Comparison of ENCODE assay signal across 8 cellular contexts in genomic region chr1:200969726-200970521, GRCh38. TPM values are rescaled to one million over a fixed set of nuclear protein-coding genes. Genes with fewer than 3 reads are reported as not detected.
DNase-seq lines count a peak whose midpoint lies in the region; ATAC-seq and TF ChIP-seq lines count a peak whose summit lies in the region.

No MANE protein-coding gene starts in this region.

- peaks cover 3% of the 10 kb centered on the region for H3K27me3 Mint-ChIP-seq in type B pancreatic cell
- no peaks in the 10 kb centered on the region for H3K27me3 Mint-ChIP-seq in activated T-helper 1 cell treated with anti-CD3 and anti-CD28 coated beads, Interleukin-12 subunit alpha, Interleukin-12 subunit beta, Interleukin-2, Interleukin-4 antibody, amounts not matched to agents 30 ng/mL and 10 ng/mL and 1 ng/mL, durations not matched to agents 14 hours and 24 hours and 36 hours (ENCODE audit: insufficient read depth)

- no peaks in the 10 kb centered on the region for H3K4me1 ChIP-seq in foreskin keratinocyte

- TF ChIP-seq CTCF in GM13977 (IDR thresholded peaks at IDR 0.05; ENCODE audit: extremely low read depth, insufficient read depth, missing control alignments) (peak; percentile 57), GM20000 (IDR thresholded peaks at IDR 0.05; ENCODE audit: extremely low read depth, missing control alignments) (peak; percentile 39), foreskin keratinocyte (conservative IDR thresholded peaks at IDR 0.05) (peak; percentile 14), type B pancreatic cell (conservative IDR thresholded peaks at IDR 0.05) (no peak)

- H3K9me3 Mint-ChIP-seq in type B pancreatic cell, result no peaks in the 10 kb centered on the region
- H3K9me3 Mint-ChIP-seq in activated T-helper 1 cell treated with anti-CD3 and anti-CD28 coated beads, Interleukin-12 subunit alpha, Interleukin-12 subunit beta, Interleukin-2, Interleukin-4 antibody, amounts not matched to agents 30 ng/mL and 10 ng/mL and 1 ng/mL, durations not matched to agents 14 hours and 24 hours and 36 hours, result no peaks in the 10 kb centered on the region

- ATAC-seq in HG03439 (IDR thresholded peaks at IDR 0.05; ENCODE audit: unreplicated experiment) (peak; percentile 67), foreskin keratinocyte (no peak)

- in situ Hi-C loops in GM13977 (cut with MboI; ENCODE audit: low pct_unique_long_range_greater_than_20kb, low sequenced_read_pairs, unreplicated experiment), result loop anchor here (10.0 kb wide), 1 partner anchor 145 kb away; the partner anchor contains the start of gene CACNA1S

- H3K4me1 Mint-ChIP-seq in type B pancreatic cell (ENCODE audit: unreplicated experiment), result no peaks in the 10 kb centered on the region
- peaks cover 4% of the 10 kb centered on the region for H3K4me1 Mint-ChIP-seq in activated T-helper 1 cell treated with anti-CD3 and anti-CD28 coated beads, Interleukin-12 subunit alpha, Interleukin-12 subunit beta, Interleukin-2, Interleukin-4 antibody, amounts not matched to agents 30 ng/mL and 10 ng/mL and 1 ng/mL, durations not matched to agents 14 hours and 24 hours and 36 hours (ENCODE audit: low read depth)

- intact Hi-C loops in activated T-helper 1 cell treated with anti-CD3 and anti-CD28 coated beads, Interleukin-12 subunit alpha, Interleukin-12 subunit beta, Interleukin-2, Interleukin-4 antibody, amounts not matched to agents 30 ng/mL and 10 ng/mL and 1 ng/mL, durations not matched to agents 14 hours and 24 hours and 36 hours (cut with micrococcal nuclease), result loop anchor here (5.0 kb wide), 1 partner anchor 348 kb away; the partner anchor contains the start of gene KIF14

- peaks cover 5% of the 10 kb centered on the region for H3K27me3 ChIP-seq in foreskin keratinocyte

- DNase-seq in GM13977 (ENCODE audit: low spot score) (peak; percentile 91), GM20000 (ENCODE audit: low spot score) (peak; percentile 88), foreskin keratinocyte (no peak), NCI-H82 (lab: John Stamatoyannopoulos, UW) (no peak), type B pancreatic cell (ENCODE audit: extremely low spot score, unreplicated experiment) (no peak), A172 (ENCODE audit: low spot score) (no peak)
- DNase-seq in activated T-helper 1 cell treated with anti-CD3 and anti-CD28 coated beads, Interleukin-12 subunit alpha, Interleukin-12 subunit beta, Interleukin-2, Interleukin-4 antibody, amounts not matched to agents 30 ng/mL and 10 ng/mL and 1 ng/mL, durations not matched to agents 14 hours and 24 hours and 36 hours (ENCODE audit: low spot score), result no peak

- H3K27ac ChIP-seq in foreskin keratinocyte, result no peak overlapping the region

- no peak overlapping the region for H3K4me3 Mint-ChIP-seq in type B pancreatic cell
- H3K4me3 Mint-ChIP-seq in activated T-helper 1 cell treated with anti-CD3 and anti-CD28 coated beads, Interleukin-12 subunit alpha, Interleukin-12 subunit beta, Interleukin-2, Interleukin-4 antibody, amounts not matched to agents 30 ng/mL and 10 ng/mL and 1 ng/mL, durations not matched to agents 14 hours and 24 hours and 36 hours, result no peak overlapping the region

- H3K36me3 Mint-ChIP-seq in type B pancreatic cell, result no peaks in the 10 kb centered on the region
- H3K36me3 Mint-ChIP-seq in activated T-helper 1 cell treated with anti-CD3 and anti-CD28 coated beads, Interleukin-12 subunit alpha, Interleukin-12 subunit beta, Interleukin-2, Interleukin-4 antibody, amounts not matched to agents 30 ng/mL and 10 ng/mL and 1 ng/mL, durations not matched to agents 14 hours and 24 hours and 36 hours (ENCODE audit: low read depth), result peaks cover 13% of the 10 kb centered on the region

- no peak overlapping the region for H3K27ac Mint-ChIP-seq in type B pancreatic cell
- H3K27ac Mint-ChIP-seq in activated T-helper 1 cell treated with anti-CD3 and anti-CD28 coated beads, Interleukin-12 subunit alpha, Interleukin-12 subunit beta, Interleukin-2, Interleukin-4 antibody, amounts not matched to agents 30 ng/mL and 10 ng/mL and 1 ng/mL, durations not matched to agents 14 hours and 24 hours and 36 hours, result no peak overlapping the region

RNA-seq across cellular contexts. Expression of gene KIF21B, which starts 53.6 kb away (rescaled TPM):
- total RNA-seq in foreskin keratinocyte (0.63 and 1.1 TPM in 2 replicates), type B pancreatic cell (ENCODE audit: low replicate concordance) (0.79 and 7.6 TPM in 2 replicates)
- polyA plus RNA-seq in foreskin keratinocyte, result 0.14 and 0.28 TPM in 2 replicates
- total RNA-seq in activated T-helper 1 cell treated with anti-CD3 and anti-CD28 coated beads, Interleukin-12 subunit alpha, Interleukin-12 subunit beta, Interleukin-2, Interleukin-4 antibody, amounts not matched to agents 30 ng/mL and 10 ng/mL and 1 ng/mL, durations not matched to agents 14 hours and 24 hours and 36 hours, result 50.4 and 52.0 TPM in 2 replicates
- 1.2 and 2.0 TPM in 2 replicates for total RNA-seq in A172 (2014; rRNA removed; shearing (Covaris generic))

Comparison
In these comparisons a context has a peak if more than half of its experiments do, and no peak if none do; other contexts are left out.
1. DNase-seq: peak in GM13977 (single experiment) and GM20000 (single experiment); none in foreskin keratinocyte (0 of 2), NCI-H82 (single experiment), type B pancreatic cell (single experiment), activated T-helper 1 cell treated with anti-CD3 and anti-CD28 coated beads, Interleukin-12 subunit alpha, Interleukin-12 subunit beta, Interleukin-2, Interleukin-4 antibody, amounts not matched to agents 30 ng/mL and 10 ng/mL and 1 ng/mL, durations not matched to agents 14 hours and 24 hours and 36 hours (single experiment) and A172 (single experiment).